Comparison of ENCODE assay signal across 17 cellular contexts in genomic region chr3:188255190-188255589, GRCh38.
"Had no signal": no experiment of that assay in that cellular context is flagged by ENCODE, and none has a peak within 500 bp of the region (broad histone marks: within the 10 kb centered on the region; RNA-seq: fewer than 3 reads in every experiment).

No MANE protein-coding gene starts in this region.

- H3K4me3 Mint-ChIP-seq: brain; central memory CD8-positive, alpha-beta T cell; naive B cell; stimulated activated memory B cell treated with anti-CD40 and anti-IgM and Interleukin-4, amounts not matched to agents 10 μg/mL and 1 μg/mL and 100 μg/mL, for 72 hours; T-helper 17 cell had no signal

- H3K4me1 ChIP-seq: parathyroid adenoma had no signal

- H3K9ac ChIP-seq: parathyroid adenoma had no signal

- H3K9me3 Mint-ChIP-seq: central memory CD8-positive, alpha-beta T cell; naive B cell; stimulated activated memory B cell treated with anti-CD40 and anti-IgM and Interleukin-4, amounts not matched to agents 10 μg/mL and 1 μg/mL and 100 μg/mL, for 72 hours had no signal

- ATAC-seq: activated CD4-positive, CD25-positive, alpha-beta regulatory T cell treated with anti-CD3 and anti-CD28 coated beads, Interleukin-2, amount 50 U/mL, for 24 hours; SK-N-SH treated with all-trans-retinoic acid at 6 μM for 48 hours; stimulated activated memory B cell treated with anti-CD40 and anti-IgM and Interleukin-4, amounts not matched to agents 10 μg/mL and 1 μg/mL and 100 μg/mL, for 72 hours; T-helper 17 cell had no signal

- H3K27ac ChIP-seq: parathyroid adenoma had no signal

- DNase-seq: activated CD8-positive, alpha-beta memory T cell treated with anti-CD3 and anti-CD28 coated beads for 24 hours; activated naive CD4-positive, alpha-beta T cell; dermis blood vessel endothelial cell; erythroblast; glutamatergic neuron; midbrain; naive B cell; SHP77; small intestine; T-helper 17 cell had no signal

- H3K27me3 Mint-ChIP-seq: brain; central memory CD8-positive, alpha-beta T cell; naive B cell; stimulated activated memory B cell treated with anti-CD40 and anti-IgM and Interleukin-4, amounts not matched to agents 10 μg/mL and 1 μg/mL and 100 μg/mL, for 72 hours; T-helper 17 cell had no signal

- FAIRE-seq: small intestine had no signal

- H3K4me3 ChIP-seq: lung had no signal

- H2AFZ ChIP-seq: parathyroid adenoma had no signal

- H3K27ac Mint-ChIP-seq: brain; naive B cell; stimulated activated memory B cell treated with anti-CD40 and anti-IgM and Interleukin-4, amounts not matched to agents 10 μg/mL and 1 μg/mL and 100 μg/mL, for 72 hours; T-helper 17 cell had no signal
